ENCODE assay signal across 11 cellular contexts in the genomic region with DNA sequence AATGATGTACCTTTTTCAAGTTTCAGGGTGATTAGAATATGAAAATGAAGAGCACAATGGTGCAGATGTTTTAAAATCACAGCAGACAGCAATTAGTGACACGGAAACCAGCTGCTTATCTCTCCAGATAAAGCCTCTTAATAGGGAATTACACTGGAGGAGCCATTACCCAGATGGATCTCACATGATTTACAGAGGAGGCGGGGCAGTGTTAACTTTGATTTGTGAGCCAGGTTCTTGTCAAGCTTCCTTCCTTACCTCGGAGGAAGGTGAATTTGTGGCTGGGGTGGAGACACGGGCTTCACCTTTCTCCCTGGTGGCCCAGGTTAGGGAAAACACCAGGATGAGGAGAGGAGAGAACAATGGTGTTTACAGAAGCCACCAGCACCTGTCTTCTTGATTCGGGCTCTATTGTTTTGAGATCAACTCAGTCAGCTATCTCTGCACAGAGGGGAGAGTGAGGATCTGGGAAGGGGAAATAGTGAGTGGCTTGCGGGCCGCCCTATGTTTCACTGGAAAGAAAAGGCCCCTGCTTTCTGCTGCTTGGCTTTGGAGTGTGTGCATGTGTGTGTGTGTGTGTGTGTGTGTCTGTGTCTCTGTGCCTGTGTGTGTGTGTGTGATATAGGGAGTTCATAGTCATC.
DNase-seq lines count a peak whose midpoint lies in the region; ATAC-seq, FAIRE-seq and TF ChIP-seq lines count a peak whose summit lies in the region.
"Had no signal": no experiment of that assay in that cellular context is flagged by ENCODE, and none has a peak within 500 bp of the region (broad histone marks: within the 10 kb centered on the region; RNA-seq: fewer than 3 reads in every experiment).

No MANE protein-coding gene starts in this region.

- peaks cover 18% of the 10 kb centered on the region for H3K79me2 ChIP-seq in hepatocyte
- no peaks in the 10 kb centered on the region for H3K79me2 ChIP-seq in GM23248 (ENCODE audit: insufficient read depth)

- H3K36me3 ChIP-seq in hepatocyte (replicated peaks; ENCODE audit: insufficient read depth, low read depth) (no peaks in the 10 kb centered on the region), transverse colon (no peaks in the 10 kb centered on the region), GM23248 (ENCODE audit: low read depth) (no peaks in the 10 kb centered on the region)

- H2AFZ ChIP-seq in hepatocyte (no peak overlapping the region), GM23248 (no peak overlapping the region)

- no peak overlapping the region for H3K4me3 ChIP-seq in hepatocyte
- H3K4me3 ChIP-seq in transverse colon, result no peak overlapping the region
- no peak overlapping the region for H3K4me3 ChIP-seq in GM23248

- no peak for FAIRE-seq in urothelium cell line (lab: Jason Lieb, UNC)

- H3K9me3 ChIP-seq in hepatocyte (ENCODE audit: low read depth) (no peaks in the 10 kb centered on the region), transverse colon (peaks cover 0 to 5% of the 10 kb centered on the region in 2 donors), GM23248 (ENCODE audit: low read depth) (no peaks in the 10 kb centered on the region)

- H3K27ac ChIP-seq in hepatocyte (peak overlapping the region; percentile 90), transverse colon (peak overlapping the region; percentile 9 to 57 (median 25)), GM23248 (no peak overlapping the region)
- H3K27ac ChIP-seq: 22Rv1 had no signal

- ATAC-seq in HG02678 (IDR thresholded peaks at IDR 0.05; ENCODE audit: unreplicated experiment), result no peak

- intact Hi-C loops in transverse colon (cut with DNase I; ENCODE audit: low total_unique reads), result no loop called here

- H4K20me1 ChIP-seq in hepatocyte (ENCODE audit: insufficient read depth, poor library complexity, severe bottlenecking) (no peaks in the 10 kb centered on the region), GM23248 (ENCODE audit: insufficient read depth) (no peaks in the 10 kb centered on the region)

- in situ Hi-C loops in transverse colon (cut with MboI; ENCODE audit: low pct_ligation_motif_present in 1 of 4, low pct_unique_long_range_greater_than_20kb in 1 of 4, low sequenced_read_pairs in 3 of 4), result no loop called here
- in situ Hi-C loops in GM23248 (cut with MboI), result no loop called here

- 47% methylated on average over 7 of the region's 7 CpGs for WGBS in hepatocyte (ENCODE audit: low lambda C conversion rate, missing lambda C conversion rate)
- 50 to 51% methylated on average over 2 to 7 of the region's 7 CpGs for WGBS in transverse colon (ENCODE audit: low coverage in 1 of 2), 2 donors
- 83% methylated on average over 7 of the region's 7 CpGs for WGBS in GM23248 (ENCODE audit: low coverage in 1 of 2, low lambda C conversion rate in 2 of 2, missing lambda C conversion rate in 2 of 2), 2 experiments

- H3K9me2 ChIP-seq in hepatocyte (replicated peaks; ENCODE audit: insufficient read depth), result no peaks in the 10 kb centered on the region
- no peaks in the 10 kb centered on the region for H3K9me2 ChIP-seq in GM23248 (ENCODE audit: insufficient read depth)

- H3K9ac ChIP-seq in GM23248, result no peak overlapping the region

- H3K4me1 ChIP-seq in hepatocyte (ENCODE audit: insufficient read depth) (peaks cover 21% of the 10 kb centered on the region), transverse colon (peaks cover 4 to 18% (median 17%) of the 10 kb centered on the region in 4 donors), GM23248 (ENCODE audit: insufficient read depth) (peaks cover 9% of the 10 kb centered on the region)

- H3K27me3 ChIP-seq in hepatocyte (no peaks in the 10 kb centered on the region), transverse colon (no peaks in the 10 kb centered on the region), GM23248 (replicated peaks; ENCODE audit: insufficient read depth) (no peaks in the 10 kb centered on the region)

- TF ChIP-seq EP300 in transverse colon (IDR thresholded peaks at IDR 0.05; ENCODE audit: low read depth), result no peak

- H3K4me2 ChIP-seq in hepatocyte (peak overlapping the region; percentile 68), GM23248 (ENCODE audit: unreplicated experiment) (no peak overlapping the region)

- no peak for TF ChIP-seq POLR2A in transverse colon (IDR thresholded peaks at IDR 0.05)

- TF ChIP-seq CTCF in hepatocyte (IDR thresholded peaks at IDR 0.05; ENCODE audit: poor library complexity), result no peak
- no peak for TF ChIP-seq CTCF in transverse colon (IDR thresholded peaks at IDR 0.05)

- no peaks in the 10 kb centered on the region for H3F3A ChIP-seq in GM23248 (ENCODE audit: insufficient read depth)

- DNase-seq in DMS 273 (lab: John Stamatoyannopoulos, UW; ENCODE audit: unreplicated experiment) (peak; percentile 66), DMS 273 treated with DMSO at 0.1 percent for 48 hours (lab: John Stamatoyannopoulos, UW) (no peak), NCI-H526 treated with DMSO at 0.1 percent for 48 hours (lab: John Stamatoyannopoulos, UW) (peak; percentile 2), hepatocyte (ENCODE audit: low spot score) (peak; percentile 61), transverse colon (peak; percentile 49), GM23248 (no peak), urothelium cell line (ENCODE audit: low spot score) (no peak)
- DNase-seq: activated naive CD8-positive, alpha-beta T cell treated with anti-CD3 and anti-CD28 coated beads for 36 hours; NCI-H1048 had no signal

Comparison
In these comparisons a context has a peak if more than half of its experiments do, and no peak if none do; other contexts are left out.
1. DNase-seq: peak in DMS 273 (single experiment), NCI-H526 treated with DMSO at 0.1 percent for 48 hours (single experiment), hepatocyte (single experiment) and transverse colon (single experiment); none in DMS 273 treated with DMSO at 0.1 percent for 48 hours (single experiment), GM23248 (single experiment) and urothelium cell line (single experiment).